11 cellular contexts compared by ENCODE assay signal in the genomic region with DNA sequence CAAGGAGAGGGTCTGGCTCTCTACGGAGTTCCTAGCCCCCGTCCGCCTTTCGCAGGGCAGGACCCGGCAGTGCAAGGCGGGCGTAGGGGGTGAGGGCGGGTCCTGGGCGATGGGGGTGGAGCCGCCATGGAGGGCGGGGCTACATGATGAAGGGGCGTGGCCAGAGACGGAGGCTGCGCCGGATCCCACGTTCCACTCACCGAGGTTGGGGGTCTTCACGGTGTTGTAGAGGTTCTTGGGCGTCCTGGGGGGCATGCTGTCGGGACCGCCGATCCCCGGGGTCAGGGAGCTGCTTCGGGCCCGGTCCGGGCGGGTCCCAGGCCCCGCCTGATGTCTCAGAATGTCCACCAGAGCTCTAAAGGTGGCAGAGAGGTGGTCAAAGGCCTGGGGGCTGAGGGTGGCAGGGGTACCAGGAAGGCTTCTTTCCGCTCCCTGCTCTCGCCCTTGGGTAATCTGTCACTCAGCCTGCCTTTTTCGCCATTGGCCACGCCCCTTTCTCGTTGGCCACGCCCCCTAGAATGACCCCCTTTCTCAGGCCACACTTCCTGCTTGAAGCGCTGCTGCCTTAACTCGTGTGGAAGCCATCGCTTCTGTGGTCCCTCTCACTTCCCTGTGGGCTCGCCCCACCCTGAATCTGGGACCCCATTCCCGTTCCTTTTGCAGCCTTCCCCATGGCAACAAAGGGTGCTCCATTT. TPM values are rescaled to one million over a fixed set of nuclear protein-coding genes. Genes with fewer than 3 reads are reported as not detected.
DNase-seq lines count a peak whose midpoint lies in the region; ATAC-seq, FAIRE-seq and TF ChIP-seq lines count a peak whose summit lies in the region.
"Had no signal": no experiment of that assay in that cellular context is flagged by ENCODE, and none has a peak within 500 bp of the region (broad histone marks: within the 10 kb centered on the region; RNA-seq: fewer than 3 reads in every experiment).

No MANE protein-coding gene starts in this region.

- no peak for TF ChIP-seq CTCF in GM12865 (IDR thresholded peaks at IDR 0.05; ENCODE audit: insufficient read depth, low read depth, low read length, missing control alignments)

- no peaks in the 10 kb centered on the region for H3K9me3 ChIP-seq in CD8-positive, alpha-beta memory T cell (ENCODE audit: low read length)

- DNase-seq in CD8-positive, alpha-beta memory T cell = no peak
- peak; percentile 49 for DNase-seq in GM12865 (ENCODE audit: low read depth)
- DNase-seq in immature natural killer cell = peak in 1 of 3 donors; percentile 17
- no peak for DNase-seq in H54 (ENCODE audit: insufficient read length, low spot score)
- DNase-seq in NCI-H1048 (lab: John Stamatoyannopoulos, UW) = no peak
- no peak for DNase-seq in NCI-H446 (lab: John Stamatoyannopoulos, UW)
- DNase-seq: amniotic stem cell had no signal

- H3K4me3 Mint-ChIP-seq in CD8-positive, alpha-beta memory T cell = peak overlapping the region in 3 of 7 donors; percentile 41 to 62 (median 46)
- peak overlapping the region; percentile 15 to 66 (median 51) for H3K4me3 Mint-ChIP-seq in immature natural killer cell
- H3K4me3 Mint-ChIP-seq: mesothelial cell of epicardium had no signal

- no peak overlapping the region for H3K4me3 ChIP-seq in CD8-positive, alpha-beta memory T cell (ENCODE audit: low read length)
- H3K4me3 ChIP-seq in GM12865 (ENCODE audit: low read depth, low read length) = no peak overlapping the region

- H3K9me3 Mint-ChIP-seq in CD8-positive, alpha-beta memory T cell = peaks cover 0 to 3% (median 3%) of the 10 kb centered on the region in 5 donors
- H3K9me3 Mint-ChIP-seq in immature natural killer cell = peaks cover 0 to 2% (median 0%) of the 10 kb centered on the region in 6 donors
- H3K9me3 Mint-ChIP-seq: mesothelial cell of epicardium had no signal

- ATAC-seq in SK-N-SH treated with all-trans-retinoic acid at 6 μM for 48 hours = peak; percentile 33
- ATAC-seq in HG03565 (IDR thresholded peaks at IDR 0.05; ENCODE audit: unreplicated experiment) = no peak

- peaks cover 63 to 70% of the 10 kb centered on the region in 2 donors for H3K27me3 Mint-ChIP-seq in CD8-positive, alpha-beta memory T cell
- H3K27me3 Mint-ChIP-seq in immature natural killer cell (ENCODE audit: low read depth in 3 of 3) = peaks cover 29 to 52% (median 33%) of the 10 kb centered on the region in 3 donors

- POLR2A ChIA-PET in CD8-positive, alpha-beta memory T cell (lab: Charles Lee) = no interaction called here

- H3K27me3 ChIP-seq in CD8-positive, alpha-beta memory T cell (ENCODE audit: insufficient read depth, low read length, poor library complexity, severe bottlenecking) = peaks cover 47% of the 10 kb centered on the region

- CTCF ChIA-PET in CD8-positive, alpha-beta memory T cell (lab: Charles Lee) = no interaction called here

- no peak for TF ChIP-seq POLR2A in H54 (IDR thresholded peaks at IDR 0.05; ENCODE audit: low read depth, low read length)

- peaks cover 13 to 31% (median 22%) of the 10 kb centered on the region in 3 donors for H3K4me1 Mint-ChIP-seq in CD8-positive, alpha-beta memory T cell
- peaks cover 16 to 18% of the 10 kb centered on the region in 2 donors for H3K4me1 Mint-ChIP-seq in immature natural killer cell

- peaks cover 0 to 5% (median 1%) of the 10 kb centered on the region in 3 donors for H3K36me3 Mint-ChIP-seq in CD8-positive, alpha-beta memory T cell
- peaks cover 0 to 4% (median 3%) of the 10 kb centered on the region in 3 donors for H3K36me3 Mint-ChIP-seq in immature natural killer cell
- H3K36me3 Mint-ChIP-seq: mesothelial cell of epicardium had no signal

- peak overlapping the region in 1 of 8 donors; percentile 31 for H3K27ac Mint-ChIP-seq in CD8-positive, alpha-beta memory T cell
- H3K27ac Mint-ChIP-seq in immature natural killer cell = peak overlapping the region in 1 of 6 donors; percentile 28
- H3K27ac Mint-ChIP-seq: mesothelial cell of epicardium had no signal

- FAIRE-seq in H54 (lab: Jason Lieb, UNC) = no peak

- H3K36me3 ChIP-seq in CD8-positive, alpha-beta memory T cell (ENCODE audit: insufficient read depth, low read length) = no peaks in the 10 kb centered on the region

- peak overlapping the region; percentile 51 for H3K27ac ChIP-seq in CD8-positive, alpha-beta memory T cell (ENCODE audit: low read depth, low read length)

- peaks cover 15% of the 10 kb centered on the region for H3K4me1 ChIP-seq in CD8-positive, alpha-beta memory T cell (ENCODE audit: insufficient read depth, low read length)

TF ChIP-seq in SK-N-SH treated with all-trans-retinoic acid at 6 μM for 48 hours, 23 proteins besides CTCF, POLR2A, EP300 and RAD21:
- TF ChIP-seq ARNTL (CRISPR knock-in tag; IDR thresholded peaks at IDR 0.05; ENCODE audit: borderline replicate concordance, low read depth) (no peak), TOX (CRISPR knock-in tag; IDR thresholded peaks at IDR 0.05; ENCODE audit: borderline replicate concordance) (no peak), ZNF70 (CRISPR knock-in tag; IDR thresholded peaks at IDR 0.05) (peak; percentile 60; the same call in 1 of the 2 replicates)

RNA-seq across cellular contexts. Expression of gene SHISA7, which starts 2.5 kb away (rescaled TPM):
- total RNA-seq in CD8-positive, alpha-beta memory T cell = not detected
- not detected for polyA plus RNA-seq in CD8-positive, alpha-beta memory T cell
- not detected for polyA plus RNA-seq in immature natural killer cell
- total RNA-seq: fibroblast of lung had no signal
- polyA plus RNA-seq: fibroblast of lung had no signal

RNA-seq across cellular contexts. Expression of gene ISOC2, which starts 20.9 kb away (rescaled TPM):
- total RNA-seq in CD8-positive, alpha-beta memory T cell = 10 to 100 TPM; 33.7 to 38.8 TPM
- 32.0 TPM for polyA plus RNA-seq in CD8-positive, alpha-beta memory T cell
- 10 to 100 TPM; 30.4 to 46.0 (median 34.2) TPM for polyA plus RNA-seq in immature natural killer cell

RNA-seq across cellular contexts. Expression of gene C19orf85, which starts 24.0 kb away (rescaled TPM):
- not detected for total RNA-seq in CD8-positive, alpha-beta memory T cell
- not detected for polyA plus RNA-seq in CD8-positive, alpha-beta memory T cell
- not detected for polyA plus RNA-seq in immature natural killer cell
- total RNA-seq: fibroblast of lung, mesothelial cell of epicardium had no signal
- polyA plus RNA-seq: fibroblast of lung had no signal

RNA-seq across cellular contexts. Expression of gene UBE2S, which starts 33.0 kb away (rescaled TPM):
- 100 to 1,000 TPM; 263 to 291 TPM for total RNA-seq in CD8-positive, alpha-beta memory T cell
- 42.5 TPM for polyA plus RNA-seq in CD8-positive, alpha-beta memory T cell
- polyA plus RNA-seq in immature natural killer cell = 10 to 100 TPM; 40.2 to 72.1 (median 47.0) TPM

RNA-seq across cellular contexts. Expression of gene ZNF628, which starts 35.9 kb away (rescaled TPM):
- total RNA-seq in CD8-positive, alpha-beta memory T cell = 1 to 10 TPM; 8.3 to 8.7 TPM
- 0.36 TPM for polyA plus RNA-seq in CD8-positive, alpha-beta memory T cell
- under 1 TPM; 0.14 to 0.72 (median 0.21) TPM for polyA plus RNA-seq in immature natural killer cell
